6 cellular contexts compared by ENCODE assay signal in genomic region chr7:56811081-56811480, GRCh38.
"Had no signal": no experiment of that assay in that cellular context is flagged by ENCODE, and none has a peak within 500 bp of the region (broad histone marks: within the 10 kb centered on the region; RNA-seq: fewer than 3 reads in every experiment).

No MANE protein-coding gene starts in this region.

- H2AFZ ChIP-seq: GM23248 had no signal

- DNase-seq: GM23248, GOT3, HCEC 1CT, IMR-90, KG1 had no signal

- ATAC-seq: K562 had no signal

- H3K4me3 ChIP-seq: GM23248, K562 had no signal

- H3K9ac ChIP-seq: GM23248 had no signal

- H3K27ac ChIP-seq: GM23248 had no signal
